In genomic region chr3:49339947-49340800, GRCh38 we compare ENCODE assay signal across 8 cellular contexts. TPM values are rescaled to one million over a fixed set of nuclear protein-coding genes. Genes with fewer than 3 reads are reported as not detected.
DNase-seq lines count a peak whose midpoint lies in the region; ATAC-seq, FAIRE-seq and TF ChIP-seq lines count a peak whose summit lies in the region.

A gene with protein sequence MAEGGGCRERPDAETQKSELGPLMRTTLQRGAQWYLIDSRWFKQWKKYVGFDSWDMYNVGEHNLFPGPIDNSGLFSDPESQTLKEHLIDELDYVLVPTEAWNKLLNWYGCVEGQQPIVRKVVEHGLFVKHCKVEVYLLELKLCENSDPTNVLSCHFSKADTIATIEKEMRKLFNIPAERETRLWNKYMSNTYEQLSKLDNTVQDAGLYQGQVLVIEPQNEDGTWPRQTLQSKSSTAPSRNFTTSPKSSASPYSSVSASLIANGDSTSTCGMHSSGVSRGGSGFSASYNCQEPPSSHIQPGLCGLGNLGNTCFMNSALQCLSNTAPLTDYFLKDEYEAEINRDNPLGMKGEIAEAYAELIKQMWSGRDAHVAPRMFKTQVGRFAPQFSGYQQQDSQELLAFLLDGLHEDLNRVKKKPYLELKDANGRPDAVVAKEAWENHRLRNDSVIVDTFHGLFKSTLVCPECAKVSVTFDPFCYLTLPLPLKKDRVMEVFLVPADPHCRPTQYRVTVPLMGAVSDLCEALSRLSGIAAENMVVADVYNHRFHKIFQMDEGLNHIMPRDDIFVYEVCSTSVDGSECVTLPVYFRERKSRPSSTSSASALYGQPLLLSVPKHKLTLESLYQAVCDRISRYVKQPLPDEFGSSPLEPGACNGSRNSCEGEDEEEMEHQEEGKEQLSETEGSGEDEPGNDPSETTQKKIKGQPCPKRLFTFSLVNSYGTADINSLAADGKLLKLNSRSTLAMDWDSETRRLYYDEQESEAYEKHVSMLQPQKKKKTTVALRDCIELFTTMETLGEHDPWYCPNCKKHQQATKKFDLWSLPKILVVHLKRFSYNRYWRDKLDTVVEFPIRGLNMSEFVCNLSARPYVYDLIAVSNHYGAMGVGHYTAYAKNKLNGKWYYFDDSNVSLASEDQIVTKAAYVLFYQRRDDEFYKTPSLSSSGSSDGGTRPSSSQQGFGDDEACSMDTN (minus strand): TSS chr3:49340053. CDS start chr3:49340024, 29 bp downstream.

- peak; percentile 75 for TF ChIP-seq CTCF in OCI-LY1 (IDR thresholded peaks at IDR 0.05; ENCODE audit: low read length)
- peak; percentile 45 to 52 for TF ChIP-seq CTCF in endothelial cell of umbilical vein (IDR thresholded peaks at IDR 0.05; ENCODE audit: extremely low read depth in 1 of 2, insufficient read depth in 1 of 2, low read depth in 1 of 2, low read length in 2 of 2)

- H3K36me3 ChIP-seq in OCI-LY1 (ENCODE audit: insufficient read depth, low read length): peaks cover 19% of the 10 kb centered on the region; the same call in 1 of the 2 replicates
- peaks cover 0 to under 1% of the 10 kb centered on the region in 2 experiments for H3K36me3 ChIP-seq in endothelial cell of umbilical vein (ENCODE audit: control insufficient read depth in 2 of 2, extremely low read depth in 1 of 2, insufficient read depth in 2 of 2, low read length in 2 of 2)

- H3K9me2 ChIP-seq in OCI-LY1 (ENCODE audit: low read depth, low read length): no peaks in the 10 kb centered on the region

- DNase-seq in DMS 273 (lab: John Stamatoyannopoulos, UW; ENCODE audit: unreplicated experiment) (peak; percentile 93), HuH-7.5 (ENCODE audit: low spot score) (peak; percentile 88), endothelial cell of umbilical vein (ENCODE audit: low read depth, low spot score) (peak; percentile 91), midbrain (lab: John Stamatoyannopoulos, UW) (peak; percentile 79)
- peak; percentile 93 for DNase-seq in activated CD8-positive, alpha-beta memory T cell treated with anti-CD3 and anti-CD28 coated beads, Interleukin-2, amount 50 U/mL, for 4 hours
- peak; percentile 83 to 84 for DNase-seq in stimulated activated CD8-positive, alpha-beta memory T cell treated with anti-CD3 and anti-CD28 coated beads, Interleukin-2, amount 100 ng/mL, for 1 hour (ENCODE audit: low read depth in 2 of 2)

- H3K9ac ChIP-seq in OCI-LY1 (ENCODE audit: low read length) (peak within 1 kb of the TSS; percentile 93), endothelial cell of umbilical vein (replicated peaks; ENCODE audit: extremely low read depth, insufficient read depth, low read length) (peak within 1 kb of the TSS; percentile 73)

- H3K27me3 ChIP-seq in OCI-LY1 (ENCODE audit: insufficient read depth, low read length) (no peaks in the 10 kb centered on the region), endothelial cell of umbilical vein (ENCODE audit: control insufficient read depth in 2 of 2, insufficient read depth in 2 of 2, low read length in 2 of 2) (no peaks in the 10 kb centered on the region)

- H3K79me2 ChIP-seq in OCI-LY1 (ENCODE audit: insufficient read depth, low read length) (peaks cover 27% of the 10 kb centered on the region), endothelial cell of umbilical vein (ENCODE audit: control insufficient read depth, insufficient read depth, low read length) (peaks cover 47% of the 10 kb centered on the region)

- no peak within 1 kb of the TSS for H2AFZ ChIP-seq in OCI-LY1 (ENCODE audit: low read length)
- peak within 1 kb of the TSS; percentile 71 for H2AFZ ChIP-seq in endothelial cell of umbilical vein (ENCODE audit: low read depth, low read length)

- H3K4me1 ChIP-seq in OCI-LY1 (ENCODE audit: insufficient read depth, low read length, severe bottlenecking): peaks cover 56% of the 10 kb centered on the region
- peaks cover 28% of the 10 kb centered on the region for H3K4me1 ChIP-seq in endothelial cell of umbilical vein (ENCODE audit: control insufficient read depth, extremely low read depth, insufficient read depth, low read length)

- TSS peak; percentile 64 for BruUV-seq in endothelial cell of umbilical vein (replicated peaks; lab: Mats Ljungman, UMichigan)

- no peaks in the 10 kb centered on the region for H4K20me1 ChIP-seq in OCI-LY1 (ENCODE audit: insufficient read depth, low read length)
- H4K20me1 ChIP-seq in endothelial cell of umbilical vein (replicated peaks; ENCODE audit: control insufficient read depth, extremely low read depth, insufficient read depth, low read length): no peaks in the 10 kb centered on the region

- POLR2A ChIA-PET in endothelial cell of umbilical vein (lab: Charles Lee): interaction anchor here (0.6 to 2.8 kb wide), 6 partner anchors 11 to 109 kb away, joined by 3 to 39 read pairs (median 4); partner anchors contain the start of genes GPX1, RHOA and TCTA

- no peaks in the 10 kb centered on the region for H3K9me3 ChIP-seq in OCI-LY1 (ENCODE audit: low read length)
- H3K9me3 ChIP-seq in endothelial cell of umbilical vein (replicated peaks; ENCODE audit: control insufficient read depth, insufficient read depth, low read length): no peaks in the 10 kb centered on the region

- CTCF ChIA-PET in endothelial cell of umbilical vein (lab: Charles Lee): interaction anchor here (0.7 to 4.2 kb wide), 31 partner anchors 9 to 246 kb away, joined by 3 to 118 read pairs (median 5); partner anchors contain the start of genes GPX1, KLHDC8B, NICN1 and QRICH1

- intact Hi-C loops in endothelial cell of umbilical vein (cut with micrococcal nuclease): loop anchor here (1.0 to 5.0 kb wide), 6 partner anchors 18 to 248 kb away; partner anchors contain the start of genes GPX1, KLHDC8B, NICN1 and QRICH1

- H3F3A ChIP-seq in OCI-LY1 (ENCODE audit: insufficient read depth, low read length): peaks cover 9% of the 10 kb centered on the region; the same call in 1 of the 2 replicates

- peak within 1 kb of the TSS; percentile 82 for H3K4me3 ChIP-seq in OCI-LY1 (ENCODE audit: low read depth, low read length, poor library complexity, severe bottlenecking)
- peak within 1 kb of the TSS; percentile 65 to 75 (median 75) for H3K4me3 ChIP-seq in endothelial cell of umbilical vein (replicated peaks in 1 of 3; ENCODE audit: insufficient read depth in 1 of 3, low read depth in 1 of 3, low read length in 3 of 3)

- peak; percentile 80 for ATAC-seq in GM21526 (IDR thresholded peaks at IDR 0.05; ENCODE audit: low FRiP score, unreplicated experiment)

- FAIRE-seq in endothelial cell of umbilical vein (lab: Jason Lieb, UNC): peak; percentile 85

- H3K4me2 ChIP-seq in OCI-LY1 (ENCODE audit: low read length) (peak within 1 kb of the TSS; percentile 75), endothelial cell of umbilical vein (ENCODE audit: insufficient read depth, low read length) (peak within 1 kb of the TSS; percentile 96)

- H3K27ac ChIP-seq in OCI-LY1 (ENCODE audit: low read depth, low read length, poor library complexity, severe bottlenecking) (peak within 1 kb of the TSS; percentile 99), endothelial cell of umbilical vein (ENCODE audit: insufficient read depth, low read depth, low read length) (peak within 1 kb of the TSS; percentile 80)

- no peaks in the 10 kb centered on the region for H3K9me1 ChIP-seq in endothelial cell of umbilical vein (replicated peaks; ENCODE audit: control insufficient read depth, extremely low read depth, insufficient read depth, low read length)

- TF ChIP-seq POLR2A in endothelial cell of umbilical vein (IDR thresholded peaks at IDR 0.05; ENCODE audit: low read depth, low read length): peak; percentile 87

- dilution Hi-C loops in endothelial cell of umbilical vein (cut with MboI; ENCODE audit: extremely low pct_ligation_motif_present, low sequenced_read_pairs): no loop called here

TF ChIP-seq in endothelial cell of umbilical vein, 7 proteins besides CTCF, POLR2A, EP300 and RAD21:
- peak; percentile 58 for TF ChIP-seq MAX (IDR thresholded peaks at IDR 0.05; ENCODE audit: insufficient read depth, insufficient read length)
- TF ChIP-seq GATA2 (IDR thresholded peaks at IDR 0.05; ENCODE audit: insufficient read depth, insufficient read length, low read depth, low read length): no peak
- TF ChIP-seq EZH2 (IDR thresholded peaks at IDR 0.05; ENCODE audit: borderline replicate concordance, low read depth, low read length, severe bottlenecking): no peak
- TF ChIP-seq JUN (IDR thresholded peaks at IDR 0.05; ENCODE audit: borderline replicate concordance, insufficient read depth, insufficient read length, low read depth): no peak
- TF ChIP-seq FOS (IDR thresholded peaks at IDR 0.05; ENCODE audit: borderline replicate concordance, insufficient read depth, low read length): no peak
- no peak for TF ChIP-seq MYC (IDR thresholded peaks at IDR 0.05; ENCODE audit: low read depth, low read length)
- peak; percentile 95 for TF ChIP-seq POLR2AphosphoS5 (IDR thresholded peaks at IDR 0.05; ENCODE audit: insufficient read depth, low read depth, low read length)

RNA-seq across cellular contexts. Expression of the gene that starts here (rescaled TPM):
- 61.3 and 63.0 TPM in 2 replicates for total RNA-seq in endothelial cell of umbilical vein
- 33.9 and 39.1 TPM in 2 replicates for polyA plus RNA-seq in endothelial cell of umbilical vein
- polyA plus RNA-seq in endothelial cell of umbilical vein (2011; cell fraction: cytosol; rRNA removed): 35.8 and 36.2 TPM in 2 replicates
- polyA plus RNA-seq in endothelial cell of umbilical vein (2011; cell fraction: nucleus; rRNA removed): 83.0 and 89.3 TPM in 2 replicates
- polyA plus RNA-seq in endothelial cell of umbilical vein (2012): 43.2 and 49.3 TPM in 2 replicates
- polyA minus RNA-seq in endothelial cell of umbilical vein: 101 and 123 TPM in 2 replicates
- 15.2 TPM for polyA minus RNA-seq in endothelial cell of umbilical vein (2011; cell fraction: cytosol; rRNA and poly(A)+ RNA removed)
- polyA minus RNA-seq in endothelial cell of umbilical vein (2011; cell fraction: nucleus; rRNA and poly(A)+ RNA removed): 56.9 and 75.2 TPM in 2 replicates

Comparison
In these comparisons a context has a peak if more than half of its experiments do, and no peak if none do; other contexts are left out.
1. Peak in every context shown above with its lines: DNase-seq, ATAC-seq, H3K4me3 ChIP-seq and H3K27ac ChIP-seq.